Comparison of ENCODE assay signal across 8 cellular contexts in the genomic region with DNA sequence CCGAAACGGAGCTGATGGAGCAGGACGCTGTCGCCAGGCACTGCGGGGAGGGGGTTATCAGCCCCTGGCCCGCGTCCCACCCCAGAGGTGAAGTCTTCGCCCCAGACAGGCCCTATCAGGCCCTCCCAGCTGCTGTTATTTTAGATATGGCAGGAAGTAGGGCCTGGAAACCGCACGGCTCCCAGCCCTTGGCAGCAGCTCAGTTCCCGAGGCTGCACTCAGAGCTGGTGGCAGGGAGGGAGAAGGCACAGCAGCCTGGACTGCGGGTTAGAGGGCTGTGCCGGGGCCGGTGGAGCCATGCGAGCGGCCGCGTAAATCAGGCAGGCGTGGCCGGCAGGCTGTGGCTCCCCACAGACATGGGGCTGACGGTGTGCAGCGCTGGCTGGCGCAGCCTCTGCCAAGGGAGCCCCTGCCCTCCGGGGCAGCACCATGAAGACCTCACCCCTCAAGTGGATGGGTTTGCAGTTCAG.
DNase-seq lines count a peak whose midpoint lies in the region; ATAC-seq and TF ChIP-seq lines count a peak whose summit lies in the region.

No MANE protein-coding gene starts in this region.

- peaks cover 15% of the 10 kb centered on the region for H3K4me1 Mint-ChIP-seq in HFFc6 (ENCODE audit: low read depth)

- H3K27me3 Mint-ChIP-seq in HFFc6 (ENCODE audit: insufficient read depth), result peaks cover 8% of the 10 kb centered on the region

- no peaks in the 10 kb centered on the region for H3K36me3 Mint-ChIP-seq in HFFc6 (ENCODE audit: low read depth)

- H3K9me3 ChIP-seq in colonic mucosa (no peaks in the 10 kb centered on the region), lower lobe of right lung (no peaks in the 10 kb centered on the region)

- ATAC-seq in GM19023 (IDR thresholded peaks at IDR 0.05; ENCODE audit: unreplicated experiment), result peak; percentile 37
- ATAC-seq in lower lobe of right lung, result peak; percentile 72 to 84
- ATAC-seq in HG03457 (IDR thresholded peaks at IDR 0.05; ENCODE audit: unreplicated experiment), result no peak

- no peak overlapping the region for H3K27ac Mint-ChIP-seq in HFFc6

- H3K9me3 Mint-ChIP-seq in HFFc6, result peaks cover 7% of the 10 kb centered on the region; the same call in 1 of the 2 replicates

- peak overlapping the region; percentile 55 to 56 for H3K9ac ChIP-seq in colonic mucosa (ENCODE audit: low read depth in 2 of 2, low read length in 2 of 2)

- peak; percentile 98 for DNase-seq in OCI-M1 (lab: John Stamatoyannopoulos, UW)
- DNase-seq in colonic mucosa, result peak; percentile 31
- peak; percentile 64 for DNase-seq in lower lobe of right lung
- DNase-seq in superior temporal gyrus (ENCODE audit: extremely low spot score), result peak; percentile 37
- DNase-seq in HFFc6, result no peak
- DNase-seq in activated CD4-positive, alpha-beta T cell treated with anti-CD3 and anti-CD28 coated beads, Interleukin-2, amount 50 U/mL, for 48 hours, result no peak

- TF ChIP-seq CTCF in colonic mucosa (IDR thresholded peaks at IDR 0.05) (no peak), lower lobe of right lung (IDR thresholded peaks at IDR 0.05) (no peak), HFFc6 (IDR thresholded peaks at IDR 0.05) (no peak)

- H3K36me3 ChIP-seq in colonic mucosa (no peaks in the 10 kb centered on the region), lower lobe of right lung (peaks cover 4% of the 10 kb centered on the region)

- H3K4me3 Mint-ChIP-seq in HFFc6, result no peak overlapping the region; the same call in 1 of the 2 replicates

- H3K4me1 ChIP-seq in colonic mucosa (peaks cover 10% of the 10 kb centered on the region), lower lobe of right lung (peaks cover 29% of the 10 kb centered on the region)

- H3K27me3 ChIP-seq in colonic mucosa (peaks cover 7% of the 10 kb centered on the region), lower lobe of right lung (ENCODE audit: low read depth) (no peaks in the 10 kb centered on the region)

- intact Hi-C loops in colonic mucosa (cut with DNase I), result no loop called here
- intact Hi-C loops in lower lobe of right lung (cut with DNase I), result no loop called here

- peak overlapping the region; percentile 77 for H3K27ac ChIP-seq in colonic mucosa
- peak overlapping the region; percentile 91 for H3K27ac ChIP-seq in lower lobe of right lung

- H3K4me3 ChIP-seq in colonic mucosa (peak overlapping the region; percentile 6), lower lobe of right lung (peak overlapping the region; percentile 55)

Comparison
In these comparisons a context has a peak if more than half of its experiments do, and no peak if none do; other contexts are left out.
1. DNase-seq: peak in OCI-M1 (single experiment), colonic mucosa (single experiment), lower lobe of right lung (single experiment) and superior temporal gyrus (single experiment); none in HFFc6 (single experiment) and activated CD4-positive, alpha-beta T cell treated with anti-CD3 and anti-CD28 coated beads, Interleukin-2, amount 50 U/mL, for 48 hours (0 of 2).